Comparison of ENCODE assay signal across 12 cellular contexts in genomic region chr1:218475275-218475674, GRCh38.
DNase-seq lines count a peak whose midpoint lies in the region; ATAC-seq and TF ChIP-seq lines count a peak whose summit lies in the region.
"Had no signal": no experiment of that assay in that cellular context is flagged by ENCODE, and none has a peak within 500 bp of the region (broad histone marks: within the 10 kb centered on the region; RNA-seq: fewer than 3 reads in every experiment).

No MANE protein-coding gene starts in this region.

- H3K27me3 ChIP-seq in Loucy (ENCODE audit: insufficient read depth, low read length, poor library complexity, severe bottlenecking), result no peaks in the 10 kb centered on the region
- no peaks in the 10 kb centered on the region for H3K27me3 ChIP-seq in CD8-positive, alpha-beta T cell (ENCODE audit: insufficient read depth, low read length)

- peak overlapping the region; percentile 89 for H3K27ac Mint-ChIP-seq in chondrocyte (ENCODE audit: unreplicated experiment)
- H3K27ac Mint-ChIP-seq in CD8-positive, alpha-beta T cell, result no peak overlapping the region
- H3K27ac Mint-ChIP-seq: CD4-positive, CD25-positive, alpha-beta regulatory T cell; natural killer cell treated with Interleukin-12 subunit alpha and Interleukin-12 subunit beta and Interleukin-15 and Interleukin-18, amount 100 ng/mL, for 72 hours had no signal

- H3K4me3 Mint-ChIP-seq in chondrocyte (ENCODE audit: unreplicated experiment), result no peak overlapping the region
- no peak overlapping the region for H3K4me3 Mint-ChIP-seq in CD8-positive, alpha-beta T cell
- H3K4me3 Mint-ChIP-seq: CD4-positive, CD25-positive, alpha-beta regulatory T cell; natural killer cell treated with Interleukin-12 subunit alpha and Interleukin-12 subunit beta and Interleukin-15 and Interleukin-18, amount 100 ng/mL, for 72 hours had no signal

- POLR2A ChIA-PET in CD8-positive, alpha-beta T cell (lab: Charles Lee), result no interaction called here

- H3K9ac ChIP-seq in Loucy (ENCODE audit: low read depth, low read length, poor library complexity, severe bottlenecking), result no peak overlapping the region

- intact Hi-C loops in CD8-positive, alpha-beta T cell (cut with DNase I, micrococcal nuclease), result no loop called here

- peak; percentile 27 for ATAC-seq in omental fat pad (ENCODE audit: low FRiP score)
- ATAC-seq in CD8-positive, alpha-beta T cell, result no peak
- ATAC-seq: natural killer cell treated with Interleukin-12 subunit alpha and Interleukin-12 subunit beta and Interleukin-15 and Interleukin-18, amount 100 ng/mL, for 72 hours had no signal

- no peaks in the 10 kb centered on the region for H3K27me3 Mint-ChIP-seq in chondrocyte (ENCODE audit: low read depth)
- no peaks in the 10 kb centered on the region for H3K27me3 Mint-ChIP-seq in CD8-positive, alpha-beta T cell (ENCODE audit: low read depth)
- H3K27me3 Mint-ChIP-seq: natural killer cell treated with Interleukin-12 subunit alpha and Interleukin-12 subunit beta and Interleukin-15 and Interleukin-18, amount 100 ng/mL, for 72 hours had no signal

- H3K9me2 ChIP-seq in Loucy (replicated peaks; ENCODE audit: low read depth, low read length), result no peaks in the 10 kb centered on the region

- H3K79me2 ChIP-seq in Loucy (ENCODE audit: insufficient read depth, low read length), result no peaks in the 10 kb centered on the region

- DNase-seq in DMS 273 (lab: John Stamatoyannopoulos, UW; ENCODE audit: unreplicated experiment) (peak; percentile 63), chondrocyte (ENCODE audit: low spot score) (no peak), omental fat pad (ENCODE audit: low spot score) (no peak), SKM-1 (lab: John Stamatoyannopoulos, UW; ENCODE audit: unreplicated experiment) (no peak)
- DNase-seq in CD8-positive, alpha-beta T cell, result no peak
- DNase-seq in effector CD4-positive, alpha-beta T cell, result no peak
- DNase-seq: activated CD8-positive, alpha-beta memory T cell treated with anti-CD3 and anti-CD28 coated beads, Interleukin-2, amount 50 U/mL, for 48 hours; CD4-positive, CD25-positive, alpha-beta regulatory T cell; NCI-H524 treated with DMSO at 0.1 percent for 48 hours; small intestine had no signal

- H3K4me1 Mint-ChIP-seq in chondrocyte (ENCODE audit: low read depth), result peaks cover 65% of the 10 kb centered on the region
- H3K4me1 Mint-ChIP-seq in CD8-positive, alpha-beta T cell (ENCODE audit: low read depth), result peaks cover 17% of the 10 kb centered on the region

- H3F3A ChIP-seq in Loucy (ENCODE audit: low read depth), result 0 out of 2 replicates have a peak, but pooled peaks cover 3% of the 10 kb centered on the region

- H3K4me3 ChIP-seq in Loucy (ENCODE audit: low read length, poor library complexity, severe bottlenecking), result no peak overlapping the region
- no peak overlapping the region for H3K4me3 ChIP-seq in CD8-positive, alpha-beta T cell (ENCODE audit: low read depth, low read length)

- no peak overlapping the region for H3K27ac ChIP-seq in CD8-positive, alpha-beta T cell (ENCODE audit: low read depth, low read length)

- H3K36me3 Mint-ChIP-seq in chondrocyte (ENCODE audit: low read depth), result no peaks in the 10 kb centered on the region
- no peaks in the 10 kb centered on the region for H3K36me3 Mint-ChIP-seq in CD8-positive, alpha-beta T cell
- H3K36me3 Mint-ChIP-seq: CD4-positive, CD25-positive, alpha-beta regulatory T cell; natural killer cell treated with Interleukin-12 subunit alpha and Interleukin-12 subunit beta and Interleukin-15 and Interleukin-18, amount 100 ng/mL, for 72 hours had no signal

- H3K9me3 Mint-ChIP-seq in chondrocyte (ENCODE audit: low read depth), result peaks cover 5% of the 10 kb centered on the region
- H3K9me3 Mint-ChIP-seq in CD8-positive, alpha-beta T cell, result no peaks in the 10 kb centered on the region

- peaks cover 39% of the 10 kb centered on the region for H3K4me1 ChIP-seq in Loucy (ENCODE audit: insufficient read depth, low read length, poor library complexity, severe bottlenecking)
- peaks cover 9% of the 10 kb centered on the region for H3K4me1 ChIP-seq in CD8-positive, alpha-beta T cell (ENCODE audit: insufficient read depth, low read length)

- H3K36me3 ChIP-seq in Loucy (ENCODE audit: insufficient read depth, low read length), result no peaks in the 10 kb centered on the region
- no peaks in the 10 kb centered on the region for H3K36me3 ChIP-seq in CD8-positive, alpha-beta T cell (ENCODE audit: insufficient read depth, low read length)

- no peak overlapping the region for H3K4me2 ChIP-seq in Loucy (ENCODE audit: low read depth, low read length, poor library complexity, severe bottlenecking)

- no peaks in the 10 kb centered on the region for H4K20me1 ChIP-seq in Loucy (ENCODE audit: insufficient read depth, low read length, poor library complexity, severe bottlenecking)

- TF ChIP-seq CTCF in Loucy (conservative IDR thresholded peaks at IDR 0.05; ENCODE audit: low read length), result peak; percentile 25
- TF ChIP-seq CTCF in chondrocyte (IDR thresholded peaks at IDR 0.05), result peak; percentile 44
- TF ChIP-seq CTCF in omental fat pad (IDR thresholded peaks at IDR 0.05), result no peak
- TF ChIP-seq CTCF in CD8-positive, alpha-beta T cell (IDR thresholded peaks at IDR 0.05), result no peak

- 0 out of 2 replicates have a peak overlapping the region, but pooled peaks have one; percentile 45 for H2AFZ ChIP-seq in Loucy (ENCODE audit: low read length)

- no peaks in the 10 kb centered on the region for H3K9me3 ChIP-seq in Loucy (ENCODE audit: insufficient read depth, low read depth, low read length)
- no peaks in the 10 kb centered on the region for H3K9me3 ChIP-seq in CD8-positive, alpha-beta T cell (ENCODE audit: low read length)

- CTCF ChIA-PET in CD8-positive, alpha-beta T cell (lab: Charles Lee), result no interaction called here

Comparison
In these comparisons a context has a peak if more than half of its experiments do, and no peak if none do; other contexts are left out.
1. CTCF ChIP-seq: peak in Loucy (single experiment) and chondrocyte (single experiment); none in omental fat pad (0 of 3) and CD8-positive, alpha-beta T cell (single experiment).